In the genomic region with DNA sequence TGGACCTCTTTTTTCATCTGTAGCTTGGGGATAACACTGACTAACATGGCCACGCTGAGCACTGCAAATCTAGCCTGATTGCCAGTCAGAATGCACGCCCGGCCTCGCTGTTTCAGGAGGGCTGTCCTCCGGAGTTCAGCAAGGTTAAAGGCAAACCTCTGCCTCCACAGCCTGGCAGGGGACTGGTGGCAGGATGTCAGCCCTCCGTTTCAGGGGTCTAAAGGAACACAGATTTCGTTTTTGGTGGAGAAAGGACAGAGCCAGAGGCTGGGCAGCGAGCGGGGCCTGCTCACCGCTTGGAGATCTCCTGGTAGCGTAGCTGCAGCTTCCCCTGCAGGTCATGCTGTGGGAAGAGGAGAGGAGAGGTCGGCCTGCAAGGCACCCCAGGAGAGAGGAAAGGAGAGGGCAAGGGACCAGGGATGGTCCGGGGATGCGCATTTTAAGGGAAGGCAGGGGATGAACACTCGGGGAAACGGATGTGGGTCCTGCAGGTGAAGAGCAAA, we compare ENCODE assay signal across 8 cellular contexts. TPM values are rescaled to one million over a fixed set of nuclear protein-coding genes. Genes with fewer than 3 reads are reported as not detected.
DNase-seq lines count a peak whose midpoint lies in the region; ATAC-seq and TF ChIP-seq lines count a peak whose summit lies in the region.

No MANE protein-coding gene starts in this region.

- peak overlapping the region; percentile 70 for H3K27ac ChIP-seq in ACC112 (ENCODE audit: low read depth, low read length)
- H3K27ac ChIP-seq in lung (ENCODE audit: low read depth in 1 of 2, low read length in 1 of 2): peak overlapping the region; percentile 91 to 94
- H3K27ac ChIP-seq in urinary bladder (ENCODE audit: low read depth): peak overlapping the region; percentile 88

- peak overlapping the region; percentile 60 for H2AFZ ChIP-seq in ACC112 (ENCODE audit: low read length, unreplicated experiment)

- H3K27me3 ChIP-seq in ACC112 (ENCODE audit: insufficient read depth, low read length) (no peaks in the 10 kb centered on the region), lung (ENCODE audit: control insufficient read depth, insufficient read depth) (no peaks in the 10 kb centered on the region)

- 4% methylated on average over 16 of the region's 16 CpGs for WGBS in lung, 2 donors
- 2% methylated on average over 16 of the region's 16 CpGs for WGBS in urinary bladder

- H3K36me3 ChIP-seq in ACC112 (ENCODE audit: insufficient read depth, low read length) (peaks cover 5% of the 10 kb centered on the region; the same call in 1 of the 2 replicates), lung (ENCODE audit: control insufficient read depth in 2 of 2, insufficient read depth in 2 of 2, low read length in 2 of 2) (peaks cover 3 to 23% of the 10 kb centered on the region in 2 donors), urinary bladder (ENCODE audit: insufficient read depth) (no peaks in the 10 kb centered on the region)

- no peaks in the 10 kb centered on the region for H3K9me3 ChIP-seq in lung (ENCODE audit: control insufficient read depth in 2 of 2, insufficient read depth in 1 of 2, low read length in 1 of 2)

- H3K4me3 ChIP-seq in ACC112 (ENCODE audit: low read depth, low read length) (peak overlapping the region; percentile 96), cardiac fibroblast (replicated peaks in 1 of 2; ENCODE audit: low read depth in 2 of 2, low read length in 2 of 2) (peak overlapping the region; percentile 98 to 99), lung (peak overlapping the region; percentile 54), urinary bladder (ENCODE audit: low read depth, low read length) (peak overlapping the region; percentile 78)

- peaks cover 42% of the 10 kb centered on the region for H3K79me2 ChIP-seq in ACC112 (ENCODE audit: control insufficient read depth, insufficient read depth, low read length, unreplicated experiment)

- peak; percentile 18 for ATAC-seq in GM19438 (IDR thresholded peaks at IDR 0.05; ENCODE audit: low read depth, unreplicated experiment)
- no peak for ATAC-seq in lung (ENCODE audit: insufficient read depth, low FRiP score)

- H3K4me1 ChIP-seq in ACC112 (ENCODE audit: control insufficient read depth, insufficient read depth, low read length, unreplicated experiment): peaks cover 12% of the 10 kb centered on the region
- H3K4me1 ChIP-seq in lung (ENCODE audit: control insufficient read depth in 2 of 2, insufficient read depth in 2 of 2, low read length in 2 of 2): peaks cover 5 to 11% of the 10 kb centered on the region in 2 donors
- H3K4me1 ChIP-seq in urinary bladder (ENCODE audit: insufficient read depth): no peaks in the 10 kb centered on the region

- DNase-seq in NCI-H146 (lab: John Stamatoyannopoulos, UW) (peak; percentile 10), cardiac fibroblast (ENCODE audit: low read depth in 2 of 2) (peak in 1 of 2 donors; percentile 26), lung (ENCODE audit: low spot score) (no peak), hepatic stellate cell (ENCODE audit: low spot score) (no peak), SW 1271 (lab: John Stamatoyannopoulos, UW) (no peak)

- no peak for TF ChIP-seq CTCF in cardiac fibroblast (IDR thresholded peaks at IDR 0.05; ENCODE audit: low read depth, low read length)
- no peak for TF ChIP-seq CTCF in lung (IDR thresholded peaks at IDR 0.05; ENCODE audit: control extremely low read depth, extremely low read depth)

RNA-seq across cellular contexts. Expression of a gene that starts 0.6 kb away (rescaled TPM):
- total RNA-seq in lung (10 to 100 TPM; 10.6 to 54.1 TPM), urinary bladder (11.6 TPM)
- polyA plus RNA-seq in lung (100 to 1,000 TPM; 119 to 239 TPM), urinary bladder (93.1 TPM)

RNA-seq across cellular contexts. Expression of a gene that starts 0.7 kb away (rescaled TPM):
- total RNA-seq in lung: 1,000 to 10,000 TPM in 1 of 2 donors, 100 to 1,000 TPM in 1; 847 to 1,744 TPM
- 1,000 to 10,000 TPM in 1 of 2 donors, 100 to 1,000 TPM in 1; 588 to 1,897 TPM for polyA plus RNA-seq in lung
- total RNA-seq in urinary bladder: 301 TPM
- 758 TPM for polyA plus RNA-seq in urinary bladder

RNA-seq across cellular contexts. Expression of a gene that starts 12.5 kb away (rescaled TPM):
- 10 to 100 TPM; 19.1 to 53.8 TPM for total RNA-seq in lung
- polyA plus RNA-seq in lung: 10 to 100 TPM; 38.6 to 55.6 TPM
- total RNA-seq in urinary bladder: 7.9 TPM
- polyA plus RNA-seq in urinary bladder: 52.1 TPM

RNA-seq across cellular contexts. Expression of a gene that starts 22.4 kb away (rescaled TPM):
- 10 to 100 TPM; 24.2 to 42.3 TPM for total RNA-seq in lung
- 10 to 100 TPM; 24.0 to 29.1 TPM for polyA plus RNA-seq in lung
- 8.1 TPM for total RNA-seq in urinary bladder
- 13.0 TPM for polyA plus RNA-seq in urinary bladder

RNA-seq across cellular contexts. Expression of a gene that starts 43.3 kb away (rescaled TPM):
- total RNA-seq in lung (10 to 100 TPM in 1 of 2 donors, 1 to 10 TPM in 1; 4.4 to 14.8 TPM), urinary bladder (1.3 TPM)
- polyA plus RNA-seq in lung (10 to 100 TPM; 10.5 to 96.3 TPM), urinary bladder (14.6 TPM)
